In the genomic region with DNA sequence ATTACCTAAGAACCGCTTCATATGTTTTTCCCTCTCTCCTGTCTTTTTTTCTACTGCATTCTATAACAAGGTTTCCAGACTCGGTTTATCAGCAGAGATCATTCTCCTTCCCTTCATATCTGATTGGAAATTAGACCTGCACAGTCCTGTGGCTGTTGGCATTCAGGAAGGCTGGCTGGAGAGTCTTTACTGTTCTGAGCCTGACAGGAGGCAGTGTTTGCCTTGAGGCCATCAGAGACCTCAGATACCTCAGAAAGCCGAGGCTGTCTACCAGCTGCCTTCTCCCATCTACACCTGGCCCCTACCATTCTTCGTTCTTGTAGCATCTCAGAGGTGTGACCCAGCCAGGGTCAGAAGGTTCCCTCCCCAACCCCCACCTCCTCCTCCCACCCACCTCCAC, we compare ENCODE assay signal across 1 cellular context.
TF ChIP-seq lines count a peak whose summit lies in the region.

No MANE protein-coding gene starts in this region.

TF ChIP-seq in GM12878, 131 proteins besides CTCF, POLR2A, EP300 and RAD21:
- TF ChIP-seq, protein P1, sequence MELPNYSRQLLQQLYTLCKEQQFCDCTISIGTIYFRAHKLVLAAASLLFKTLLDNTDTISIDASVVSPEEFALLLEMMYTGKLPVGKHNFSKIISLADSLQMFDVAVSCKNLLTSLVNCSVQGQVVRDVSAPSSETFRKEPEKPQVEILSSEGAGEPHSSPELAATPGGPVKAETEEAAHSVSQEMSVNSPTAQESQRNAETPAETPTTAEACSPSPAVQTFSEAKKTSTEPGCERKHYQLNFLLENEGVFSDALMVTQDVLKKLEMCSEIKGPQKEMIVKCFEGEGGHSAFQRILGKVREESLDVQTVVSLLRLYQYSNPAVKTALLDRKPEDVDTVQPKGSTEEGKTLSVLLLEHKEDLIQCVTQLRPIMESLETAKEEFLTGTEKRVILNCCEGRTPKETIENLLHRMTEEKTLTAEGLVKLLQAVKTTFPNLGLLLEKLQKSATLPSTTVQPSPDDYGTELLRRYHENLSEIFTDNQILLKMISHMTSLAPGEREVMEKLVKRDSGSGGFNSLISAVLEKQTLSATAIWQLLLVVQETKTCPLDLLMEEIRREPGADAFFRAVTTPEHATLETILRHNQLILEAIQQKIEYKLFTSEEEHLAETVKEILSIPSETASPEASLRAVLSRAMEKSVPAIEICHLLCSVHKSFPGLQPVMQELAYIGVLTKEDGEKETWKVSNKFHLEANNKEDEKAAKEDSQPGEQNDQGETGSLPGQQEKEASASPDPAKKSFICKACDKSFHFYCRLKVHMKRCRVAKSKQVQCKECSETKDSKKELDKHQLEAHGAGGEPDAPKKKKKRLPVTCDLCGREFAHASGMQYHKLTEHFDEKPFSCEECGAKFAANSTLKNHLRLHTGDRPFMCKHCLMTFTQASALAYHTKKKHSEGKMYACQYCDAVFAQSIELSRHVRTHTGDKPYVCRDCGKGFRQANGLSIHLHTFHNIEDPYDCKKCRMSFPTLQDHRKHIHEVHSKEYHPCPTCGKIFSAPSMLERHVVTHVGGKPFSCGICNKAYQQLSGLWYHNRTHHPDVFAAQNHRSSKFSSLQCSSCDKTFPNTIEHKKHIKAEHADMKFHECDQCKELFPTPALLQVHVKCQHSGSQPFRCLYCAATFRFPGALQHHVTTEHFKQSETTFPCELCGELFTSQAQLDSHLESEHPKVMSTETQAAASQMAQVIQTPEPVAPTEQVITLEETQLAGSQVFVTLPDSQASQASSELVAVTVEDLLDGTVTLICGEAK (IDR thresholded peaks at IDR 0.05; ENCODE audit: borderline replicate concordance): no peak
- TF ChIP-seq FOS (IDR thresholded peaks at IDR 0.05; ENCODE audit: borderline replicate concordance, extremely low read depth, insufficient read length): no peak
- TF ChIP-seq CHD1 (IDR thresholded peaks at IDR 0.05; ENCODE audit: low read depth, low read length): no peak
- TF ChIP-seq CHD4 (IDR thresholded peaks at IDR 0.05): no peak
- no peak for TF ChIP-seq TCF12 (IDR thresholded peaks at IDR 0.05; ENCODE audit: low read depth, low read length)
- no peak for TF ChIP-seq BCL11A (IDR thresholded peaks at IDR 0.05; ENCODE audit: low read depth, low read length)
- TF ChIP-seq, protein P2, sequence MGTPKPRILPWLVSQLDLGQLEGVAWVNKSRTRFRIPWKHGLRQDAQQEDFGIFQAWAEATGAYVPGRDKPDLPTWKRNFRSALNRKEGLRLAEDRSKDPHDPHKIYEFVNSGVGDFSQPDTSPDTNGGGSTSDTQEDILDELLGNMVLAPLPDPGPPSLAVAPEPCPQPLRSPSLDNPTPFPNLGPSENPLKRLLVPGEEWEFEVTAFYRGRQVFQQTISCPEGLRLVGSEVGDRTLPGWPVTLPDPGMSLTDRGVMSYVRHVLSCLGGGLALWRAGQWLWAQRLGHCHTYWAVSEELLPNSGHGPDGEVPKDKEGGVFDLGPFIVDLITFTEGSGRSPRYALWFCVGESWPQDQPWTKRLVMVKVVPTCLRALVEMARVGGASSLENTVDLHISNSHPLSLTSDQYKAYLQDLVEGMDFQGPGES (IDR thresholded peaks at IDR 0.05): no peak
- TF ChIP-seq, protein P3, sequence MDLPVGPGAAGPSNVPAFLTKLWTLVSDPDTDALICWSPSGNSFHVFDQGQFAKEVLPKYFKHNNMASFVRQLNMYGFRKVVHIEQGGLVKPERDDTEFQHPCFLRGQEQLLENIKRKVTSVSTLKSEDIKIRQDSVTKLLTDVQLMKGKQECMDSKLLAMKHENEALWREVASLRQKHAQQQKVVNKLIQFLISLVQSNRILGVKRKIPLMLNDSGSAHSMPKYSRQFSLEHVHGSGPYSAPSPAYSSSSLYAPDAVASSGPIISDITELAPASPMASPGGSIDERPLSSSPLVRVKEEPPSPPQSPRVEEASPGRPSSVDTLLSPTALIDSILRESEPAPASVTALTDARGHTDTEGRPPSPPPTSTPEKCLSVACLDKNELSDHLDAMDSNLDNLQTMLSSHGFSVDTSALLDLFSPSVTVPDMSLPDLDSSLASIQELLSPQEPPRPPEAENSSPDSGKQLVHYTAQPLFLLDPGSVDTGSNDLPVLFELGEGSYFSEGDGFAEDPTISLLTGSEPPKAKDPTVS (IDR thresholded peaks at IDR 0.05; ENCODE audit: low read depth, low read length): no peak
- TF ChIP-seq STAT1 (conservative IDR thresholded peaks at IDR 0.05): no peak
- TF ChIP-seq BMI1 (IDR thresholded peaks at IDR 0.05; ENCODE audit: borderline replicate concordance): no peak
- TF ChIP-seq JUNB (IDR thresholded peaks at IDR 0.05): no peak
- no peak for TF ChIP-seq SMARCA5 (IDR thresholded peaks at IDR 0.05)
- no peak for TF ChIP-seq RUNX3 (IDR thresholded peaks at IDR 0.05; ENCODE audit: low read length)
- TF ChIP-seq NR2F1 (conservative IDR thresholded peaks at IDR 0.05): no peak
